ENCODE assay signal across 18 cellular contexts in the genomic region with DNA sequence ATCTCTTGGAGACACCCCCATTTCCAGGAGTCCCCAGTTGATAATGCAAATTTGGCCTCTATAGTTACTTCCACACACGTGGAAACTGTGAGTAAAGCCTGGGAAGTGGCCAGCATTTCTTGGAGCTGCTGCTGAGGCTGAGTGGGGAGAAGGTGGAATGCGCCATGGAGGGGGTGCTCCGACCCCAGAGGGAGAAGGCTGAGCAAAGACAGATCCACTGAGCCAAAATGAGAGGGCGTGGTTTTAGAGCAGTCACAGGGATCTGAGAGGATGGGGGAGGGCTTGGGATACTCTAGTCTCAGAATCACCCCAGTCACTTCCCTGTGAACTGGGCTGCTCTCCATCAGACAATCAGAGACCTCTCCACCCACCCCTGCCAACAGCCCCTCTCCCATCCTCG. TPM values are rescaled to one million over a fixed set of nuclear protein-coding genes. Genes with fewer than 3 reads are reported as not detected.
DNase-seq lines count a peak whose midpoint lies in the region; ATAC-seq and TF ChIP-seq lines count a peak whose summit lies in the region.
"Had no signal": no experiment of that assay in that cellular context is flagged by ENCODE, and none has a peak within 500 bp of the region (broad histone marks: within the 10 kb centered on the region; RNA-seq: fewer than 3 reads in every experiment).

No MANE protein-coding gene starts in this region.

- H3K27ac ChIP-seq in osteoblast (ENCODE audit: low read depth, low read length) (peak overlapping the region; percentile 61), adrenal gland (peak overlapping the region in 2 of 5 donors; percentile 3 to 25)

- H4K20me1 ChIP-seq in osteoblast (ENCODE audit: insufficient read depth, low read length), result no peaks in the 10 kb centered on the region

- WGBS in adrenal gland, 4 donors, result 67 to 76% (median 75%) methylated on average over 5 of the region's 5 CpGs

- H3K36me3 ChIP-seq in osteoblast (ENCODE audit: insufficient read depth, low read length) (peaks cover 11% of the 10 kb centered on the region), adrenal gland (replicated peaks in 1 of 2) (peaks cover 0 to 22% of the 10 kb centered on the region in 2 donors)
- H3K36me3 ChIP-seq: HAP-1 had no signal

- TF ChIP-seq CTCF in fibroblast of villous mesenchyme (IDR thresholded peaks at IDR 0.05; ENCODE audit: insufficient read depth, low read depth, low read length), result no peak
- TF ChIP-seq CTCF in osteoblast (IDR thresholded peaks at IDR 0.05; ENCODE audit: extremely low read depth, low read depth, low read length), result no peak
- TF ChIP-seq CTCF in adrenal gland (IDR thresholded peaks at IDR 0.05), result no peak

- DNase-seq in EH (ENCODE audit: low read depth) (peak; percentile 83), fibroblast of villous mesenchyme (ENCODE audit: low read depth) (peak; percentile 55), osteoblast (ENCODE audit: insufficient read length, low spot score, missing footprints) (peak; percentile 76), adrenal gland (no peak), AML-193 (lab: John Stamatoyannopoulos, UW) (no peak)
- DNase-seq in activated CD8-positive, alpha-beta memory T cell treated with anti-CD3 and anti-CD28 coated beads for 24 hours, result no peak
- DNase-seq: activated CD4-positive, alpha-beta T cell treated with anti-CD3 and anti-CD28 coated beads, Interleukin-2, amount 50 U/mL, for 1 hour; activated naive CD8-positive, alpha-beta T cell treated with anti-CD3 and anti-CD28 coated beads, Interleukin-2, amount 10 ng/mL, durations not matched to agents 7 days and 5 days; activated T-cell treated with anti-CD3 and anti-CD28 coated beads, Interleukin-2, amount 50 U/mL, for 1 hour; NCI-H2081 treated with DMSO at 0.1 percent for 48 hours; NCI-H526; stimulated activated CD4-positive, alpha-beta T cell treated with anti-CD3 and anti-CD28 coated beads, Interleukin-4, amount 100 ng/mL, for 4 hours had no signal

- H3K9me3 ChIP-seq in osteoblast (ENCODE audit: low read depth, low read length) (no peaks in the 10 kb centered on the region), adrenal gland (replicated peaks in 1 of 3) (no peaks in the 10 kb centered on the region)
- H3K9me3 ChIP-seq: HAP-1, thoracic aorta had no signal

- no peak overlapping the region for H3K4me3 Mint-ChIP-seq in activated T-helper 17 cell treated with anti-CD3 and anti-CD28 coated beads, Interleukin-2, amount 50 U/mL, for 72 hours
- H3K4me3 Mint-ChIP-seq: activated naive CD8-positive, alpha-beta T cell treated with anti-CD3 and anti-CD28 coated beads, Interleukin-2, amount 10 ng/mL, durations not matched to agents 7 days and 5 days; B cell had no signal

- H3K27ac Mint-ChIP-seq in activated T-helper 17 cell treated with anti-CD3 and anti-CD28 coated beads, Interleukin-2, amount 50 U/mL, for 72 hours, result peak overlapping the region; percentile 23
- H3K27ac Mint-ChIP-seq: activated naive CD8-positive, alpha-beta T cell treated with anti-CD3 and anti-CD28 coated beads, Interleukin-2, amount 10 ng/mL, durations not matched to agents 7 days and 5 days; B cell had no signal

- no peak overlapping the region for H2AFZ ChIP-seq in osteoblast (ENCODE audit: low read length)

- H3K9me3 Mint-ChIP-seq in activated T-helper 17 cell treated with anti-CD3 and anti-CD28 coated beads, Interleukin-2, amount 50 U/mL, for 72 hours, result no peaks in the 10 kb centered on the region
- H3K9me3 Mint-ChIP-seq: activated naive CD8-positive, alpha-beta T cell treated with anti-CD3 and anti-CD28 coated beads, Interleukin-2, amount 10 ng/mL, durations not matched to agents 7 days and 5 days had no signal

- no peaks in the 10 kb centered on the region for H3K79me2 ChIP-seq in osteoblast (ENCODE audit: insufficient read depth, low read length)

- peak overlapping the region; percentile 36 for H3K4me2 ChIP-seq in osteoblast (ENCODE audit: insufficient read depth, low read length)

- H3K4me1 ChIP-seq in osteoblast (ENCODE audit: insufficient read depth, low read length) (peaks cover 17% of the 10 kb centered on the region), adrenal gland (replicated peaks in 1 of 2) (peaks cover 0 to 4% of the 10 kb centered on the region in 2 donors)
- H3K4me1 ChIP-seq: HAP-1 had no signal

- H3K4me3 ChIP-seq in fibroblast of villous mesenchyme (ENCODE audit: low read depth, low read length), result no peak overlapping the region
- no peak overlapping the region for H3K4me3 ChIP-seq in osteoblast (ENCODE audit: insufficient read depth, low read length)
- H3K4me3 ChIP-seq in adrenal gland, result no peak overlapping the region
- H3K4me3 ChIP-seq: HAP-1, thoracic aorta had no signal

- H3K27me3 ChIP-seq in osteoblast (ENCODE audit: insufficient read depth, low read length) (no peaks in the 10 kb centered on the region), adrenal gland (no peaks in the 10 kb centered on the region)

- H3K4me1 Mint-ChIP-seq in activated T-helper 17 cell treated with anti-CD3 and anti-CD28 coated beads, Interleukin-2, amount 50 U/mL, for 72 hours, result peaks cover 10% of the 10 kb centered on the region
- H3K4me1 Mint-ChIP-seq: B cell had no signal

- intact Hi-C loops in adrenal gland (cut with DNase I), result no loop called here

- H3K27me3 Mint-ChIP-seq in activated T-helper 17 cell treated with anti-CD3 and anti-CD28 coated beads, Interleukin-2, amount 50 U/mL, for 72 hours, result no peaks in the 10 kb centered on the region
- H3K27me3 Mint-ChIP-seq: activated naive CD8-positive, alpha-beta T cell treated with anti-CD3 and anti-CD28 coated beads, Interleukin-2, amount 10 ng/mL, durations not matched to agents 7 days and 5 days; B cell had no signal

- H3K36me3 Mint-ChIP-seq in activated T-helper 17 cell treated with anti-CD3 and anti-CD28 coated beads, Interleukin-2, amount 50 U/mL, for 72 hours (ENCODE audit: low read depth), result peaks cover 15% of the 10 kb centered on the region

- TF ChIP-seq POLR2A in adrenal gland (IDR thresholded peaks at IDR 0.05), result no peak

- no peak for ATAC-seq in activated T-helper 17 cell treated with anti-CD3 and anti-CD28 coated beads, Interleukin-2, amount 50 U/mL, for 72 hours (replicated peaks)
- ATAC-seq in GM18867 (IDR thresholded peaks at IDR 0.05; ENCODE audit: unreplicated experiment), result no peak
- ATAC-seq: HepG2 had no signal

RNA-seq across cellular contexts. Expression of gene TRIM62, which starts 38.7 kb away (rescaled TPM):
- 1 to 10 TPM; 4.3 to 6.5 TPM for total RNA-seq in activated T-helper 17 cell treated with anti-CD3 and anti-CD28 coated beads, Interleukin-2, amount 50 U/mL, for 72 hours
- total RNA-seq in fibroblast of villous mesenchyme, result 3.9 TPM in 2 replicates
- 9.4 and 12.3 TPM in 2 replicates for total RNA-seq in osteoblast
- total RNA-seq in adrenal gland, result 10 to 100 TPM in 5 of 8 donors, 1 to 10 TPM in 3; 7.7 to 19.5 (median 12.1) TPM
- polyA plus RNA-seq in adrenal gland, result 10 to 100 TPM in 1 of 3 donors, 1 to 10 TPM in 2; 6.7 to 13.2 (median 8.7) TPM

Comparison
In these comparisons a context has a peak if more than half of its experiments do, and no peak if none do; other contexts are left out.
1. DNase-seq: peak in EH (single experiment), fibroblast of villous mesenchyme (single experiment) and osteoblast (single experiment); none in adrenal gland (0 of 7), activated CD8-positive, alpha-beta memory T cell treated with anti-CD3 and anti-CD28 coated beads for 24 hours (single experiment) and AML-193 (0 of 2).